Comparison of ENCODE assay signal across 8 cellular contexts in genomic region chr12:121536058-121536928, GRCh38. TPM values are rescaled to one million over a fixed set of nuclear protein-coding genes. Genes with fewer than 3 reads are reported as not detected.
DNase-seq lines count a peak whose midpoint lies in the region; ATAC-seq and TF ChIP-seq lines count a peak whose summit lies in the region.

No MANE protein-coding gene starts in this region.

- no peaks in the 10 kb centered on the region for H3K27me3 Mint-ChIP-seq in activated CD4-positive, alpha-beta memory T cell treated with anti-CD3 and anti-CD28 coated beads, Interleukin-2, amount 10 ng/mL, durations not matched to agents 7 days and 5 days

- CTCF ChIA-PET in activated CD4-positive, alpha-beta memory T cell treated with anti-CD3 and anti-CD28 coated beads, Interleukin-2, amount 10 ng/mL, durations not matched to agents 7 days and 5 days (lab: Charles Lee) = interaction anchor here (0.5 to 1.6 kb wide), 7 partner anchors 32 to 427 kb away, joined by 3 to 6 read pairs (median 4); partner anchors contain the start of gene ORAI1

- no peaks in the 10 kb centered on the region for H3K9me3 Mint-ChIP-seq in activated CD4-positive, alpha-beta memory T cell treated with anti-CD3 and anti-CD28 coated beads, Interleukin-2, amount 10 ng/mL, durations not matched to agents 7 days and 5 days

- DNase-seq in AG09319 (ENCODE audit: extremely low read depth, low read depth) = peak; percentile 47
- peak; percentile 78 to 92 for DNase-seq in NCI-H524 (lab: John Stamatoyannopoulos, UW)
- DNase-seq in activated CD4-positive, alpha-beta memory T cell treated with anti-CD3 and anti-CD28 coated beads, Interleukin-2, amount 10 ng/mL, durations not matched to agents 7 days and 5 days = peak; percentile 40
- DNase-seq in effector CD8-positive, alpha-beta T cell (lab: John Stamatoyannopoulos, UW) = peak; percentile 61
- peak; percentile 22 to 91 for DNase-seq in lung microvascular endothelial cell (ENCODE audit: low read depth in 2 of 2)
- peak; percentile 62 to 70 for DNase-seq in stimulated activated CD8-positive, alpha-beta memory T cell treated with anti-CD3 and anti-CD28 coated beads, Interleukin-15, amount 100 ng/mL, for 48 hours (ENCODE audit: low read depth in 2 of 2)

- no peak for TF ChIP-seq CTCF in AG09319 (IDR thresholded peaks at IDR 0.05; ENCODE audit: low read depth, low read length)

- H3K4me3 Mint-ChIP-seq in activated CD4-positive, alpha-beta memory T cell treated with anti-CD3 and anti-CD28 coated beads, Interleukin-2, amount 10 ng/mL, durations not matched to agents 7 days and 5 days = peak overlapping the region; percentile 74

- ATAC-seq in GM18907 (IDR thresholded peaks at IDR 0.05; ENCODE audit: unreplicated experiment) (peak; percentile 51), HG03097 (IDR thresholded peaks at IDR 0.05; ENCODE audit: low FRiP score, unreplicated experiment) (peak; percentile 11)

- peak overlapping the region; percentile 63 for H3K27ac Mint-ChIP-seq in activated CD4-positive, alpha-beta memory T cell treated with anti-CD3 and anti-CD28 coated beads, Interleukin-2, amount 10 ng/mL, durations not matched to agents 7 days and 5 days

- peaks cover 52% of the 10 kb centered on the region for H3K4me1 Mint-ChIP-seq in activated CD4-positive, alpha-beta memory T cell treated with anti-CD3 and anti-CD28 coated beads, Interleukin-2, amount 10 ng/mL, durations not matched to agents 7 days and 5 days

- peaks cover 22% of the 10 kb centered on the region for H3K36me3 Mint-ChIP-seq in activated CD4-positive, alpha-beta memory T cell treated with anti-CD3 and anti-CD28 coated beads, Interleukin-2, amount 10 ng/mL, durations not matched to agents 7 days and 5 days (ENCODE audit: low read depth)

- POLR2A ChIA-PET in activated CD4-positive, alpha-beta memory T cell treated with anti-CD3 and anti-CD28 coated beads, Interleukin-2, amount 10 ng/mL, durations not matched to agents 7 days and 5 days (lab: Charles Lee) = interaction anchor here (1.0 to 2.0 kb wide), 11 partner anchors 10 to 150 kb away, joined by 3 to 22 read pairs (median 5); partner anchors contain the start of gene ORAI1

RNA-seq across cellular contexts. Expression of gene KDM2B, which starts 44.5 kb away (rescaled TPM):
- total RNA-seq in activated CD4-positive, alpha-beta memory T cell treated with anti-CD3 and anti-CD28 coated beads, Interleukin-2, amount 10 ng/mL, durations not matched to agents 7 days and 5 days = 10 to 100 TPM; 59.8 to 62.6 TPM
- total RNA-seq in lung microvascular endothelial cell = 14.8 and 20.0 TPM in 2 replicates

Comparison
In these comparisons a context has a peak if more than half of its experiments do, and no peak if none do; other contexts are left out.
1. Peak in every context shown above with its lines: DNase-seq and ATAC-seq.